Comparison of ENCODE assay signal across 9 cellular contexts in genomic region chr12:91355150-91356006, GRCh38.
DNase-seq lines count a peak whose midpoint lies in the region; ATAC-seq and TF ChIP-seq lines count a peak whose summit lies in the region.
"Had no signal": no experiment of that assay in that cellular context is flagged by ENCODE, and none has a peak within 500 bp of the region (broad histone marks: within the 10 kb centered on the region; RNA-seq: fewer than 3 reads in every experiment).

No MANE protein-coding gene starts in this region.

- H3K27me3 ChIP-seq in BE2C: no peaks in the 10 kb centered on the region
- H3K27me3 ChIP-seq in effector memory CD4-positive, alpha-beta T cell (replicated peaks; ENCODE audit: control insufficient read depth, insufficient read depth, low read length, poor library complexity, severe bottlenecking): no peaks in the 10 kb centered on the region
- no peaks in the 10 kb centered on the region for H3K27me3 ChIP-seq in lung (ENCODE audit: control insufficient read depth, insufficient read depth)

- H3K9me3 ChIP-seq in BE2C: no peaks in the 10 kb centered on the region
- H3K9me3 ChIP-seq in effector memory CD4-positive, alpha-beta T cell (ENCODE audit: control insufficient read depth, low read length): no peaks in the 10 kb centered on the region
- no peaks in the 10 kb centered on the region for H3K9me3 ChIP-seq in lung (ENCODE audit: control insufficient read depth in 2 of 2, insufficient read depth in 1 of 2, low read length in 1 of 2)

- H3K36me3 ChIP-seq in BE2C (no peaks in the 10 kb centered on the region), lung (ENCODE audit: control insufficient read depth in 2 of 2, insufficient read depth in 2 of 2, low read length in 2 of 2) (no peaks in the 10 kb centered on the region)
- no peaks in the 10 kb centered on the region for H3K36me3 ChIP-seq in effector memory CD4-positive, alpha-beta T cell (ENCODE audit: control insufficient read depth, insufficient read depth, low read length)

- H3K4me3 ChIP-seq in BE2C (ENCODE audit: low read depth, low read length) (no peak overlapping the region), lung (no peak overlapping the region)
- no peak overlapping the region for H3K4me3 ChIP-seq in effector memory CD4-positive, alpha-beta T cell (ENCODE audit: insufficient read depth, low read depth, low read length, poor library complexity, severe bottlenecking)

- H3K27ac Mint-ChIP-seq in stimulated activated effector memory CD8-positive, alpha-beta T cell treated with anti-CD3 and anti-CD28 coated beads, Interleukin-12 subunit alpha, Interleukin-12 subunit beta, amount 100 ng/mL, for 72 hours: no peak overlapping the region
- H3K27ac Mint-ChIP-seq: T-helper 1 cell treated with Interleukin-12 subunit alpha and Interleukin-12 subunit beta and Interleukin-4 antibody, amounts not matched to agents 30 μg/mL and 1 μg/mL, for 36 hours had no signal

- WGBS in lung, 2 donors: 36 to 37% methylated on average over 8 of the region's 8 CpGs

- H3K4me1 ChIP-seq in BE2C (no peaks in the 10 kb centered on the region), lung (ENCODE audit: control insufficient read depth in 2 of 2, insufficient read depth in 2 of 2, low read length in 2 of 2) (no peaks in the 10 kb centered on the region)
- no peaks in the 10 kb centered on the region for H3K4me1 ChIP-seq in effector memory CD4-positive, alpha-beta T cell (ENCODE audit: control insufficient read depth, insufficient read depth, low read length, poor library complexity, severe bottlenecking)

- no peak overlapping the region for H3K4me3 Mint-ChIP-seq in stimulated activated effector memory CD8-positive, alpha-beta T cell treated with anti-CD3 and anti-CD28 coated beads, Interleukin-12 subunit alpha, Interleukin-12 subunit beta, amount 100 ng/mL, for 72 hours
- H3K4me3 Mint-ChIP-seq: T-helper 1 cell treated with Interleukin-12 subunit alpha and Interleukin-12 subunit beta and Interleukin-4 antibody, amounts not matched to agents 30 μg/mL and 1 μg/mL, for 36 hours had no signal

- H3K36me3 Mint-ChIP-seq in stimulated activated effector memory CD8-positive, alpha-beta T cell treated with anti-CD3 and anti-CD28 coated beads, Interleukin-12 subunit alpha, Interleukin-12 subunit beta, amount 100 ng/mL, for 72 hours: no peaks in the 10 kb centered on the region

- no peaks in the 10 kb centered on the region for H3K9me3 Mint-ChIP-seq in stimulated activated effector memory CD8-positive, alpha-beta T cell treated with anti-CD3 and anti-CD28 coated beads, Interleukin-12 subunit alpha, Interleukin-12 subunit beta, amount 100 ng/mL, for 72 hours
- H3K9me3 Mint-ChIP-seq: T-helper 1 cell treated with Interleukin-12 subunit alpha and Interleukin-12 subunit beta and Interleukin-4 antibody, amounts not matched to agents 30 μg/mL and 1 μg/mL, for 36 hours had no signal

- DNase-seq in BE2C (peak; percentile 72), NCI-H2196 (lab: John Stamatoyannopoulos, UW; ENCODE audit: unreplicated experiment) (peak; percentile 53), lung (ENCODE audit: low spot score) (peak; percentile 65)
- DNase-seq in activated CD4-positive, CD25-positive, alpha-beta regulatory T cell treated with anti-CD3 and anti-CD28 coated beads, Interleukin-2, amount 50 U/mL, for 72 hours: peak; percentile 38
- peak in 2 of 3 donors; percentile 1 to 4 for DNase-seq in effector memory CD4-positive, alpha-beta T cell
- DNase-seq in stimulated activated effector memory CD8-positive, alpha-beta T cell treated with anti-CD3 and anti-CD28 coated beads, Interleukin-12 subunit alpha, Interleukin-12 subunit beta, amount 100 ng/mL, for 72 hours (ENCODE audit: low spot score in 2 of 2): peak; percentile 12 to 56

- no peaks in the 10 kb centered on the region for H3K4me1 Mint-ChIP-seq in stimulated activated effector memory CD8-positive, alpha-beta T cell treated with anti-CD3 and anti-CD28 coated beads, Interleukin-12 subunit alpha, Interleukin-12 subunit beta, amount 100 ng/mL, for 72 hours

- TF ChIP-seq CTCF in BE2C (IDR thresholded peaks at IDR 0.05; ENCODE audit: low read depth, low read length) (peak; percentile 99), lung (IDR thresholded peaks at IDR 0.05; ENCODE audit: control extremely low read depth, extremely low read depth) (peak; percentile 58)

- ATAC-seq in GM18868 (IDR thresholded peaks at IDR 0.05; ENCODE audit: unreplicated experiment): peak; percentile 97
- peak; percentile 94 for ATAC-seq in HG03060 (IDR thresholded peaks at IDR 0.05; ENCODE audit: low read depth, unreplicated experiment)
- peak; percentile 88 for ATAC-seq in lung (ENCODE audit: insufficient read depth, low FRiP score)
- peak; percentile 81 for ATAC-seq in stimulated activated effector memory CD8-positive, alpha-beta T cell treated with anti-CD3 and anti-CD28 coated beads, Interleukin-12 subunit alpha, Interleukin-12 subunit beta, amount 100 ng/mL, for 72 hours

- H3K27ac ChIP-seq in effector memory CD4-positive, alpha-beta T cell (ENCODE audit: insufficient read depth, low read length, poor library complexity, severe bottlenecking): no peak overlapping the region
- H3K27ac ChIP-seq in lung (ENCODE audit: low read depth in 1 of 2, low read length in 1 of 2): no peak overlapping the region

Comparison
In these comparisons a context has a peak if more than half of its experiments do, and no peak if none do; other contexts are left out.
1. DNase-seq: peak in every context shown above with its lines; median percentile 72 in BE2C; 65 in lung; 53 in NCI-H2196; 38 in activated CD4-positive, CD25-positive, alpha-beta regulatory T cell treated with anti-CD3 and anti-CD28 coated beads, Interleukin-2, amount 50 U/mL, for 72 hours; 34 in stimulated activated effector memory CD8-positive, alpha-beta T cell treated with anti-CD3 and anti-CD28 coated beads, Interleukin-12 subunit alpha, Interleukin-12 subunit beta, amount 100 ng/mL, for 72 hours; 2 in effector memory CD4-positive, alpha-beta T cell.